ENCODE assay signal across 8 cellular contexts in the genomic region with DNA sequence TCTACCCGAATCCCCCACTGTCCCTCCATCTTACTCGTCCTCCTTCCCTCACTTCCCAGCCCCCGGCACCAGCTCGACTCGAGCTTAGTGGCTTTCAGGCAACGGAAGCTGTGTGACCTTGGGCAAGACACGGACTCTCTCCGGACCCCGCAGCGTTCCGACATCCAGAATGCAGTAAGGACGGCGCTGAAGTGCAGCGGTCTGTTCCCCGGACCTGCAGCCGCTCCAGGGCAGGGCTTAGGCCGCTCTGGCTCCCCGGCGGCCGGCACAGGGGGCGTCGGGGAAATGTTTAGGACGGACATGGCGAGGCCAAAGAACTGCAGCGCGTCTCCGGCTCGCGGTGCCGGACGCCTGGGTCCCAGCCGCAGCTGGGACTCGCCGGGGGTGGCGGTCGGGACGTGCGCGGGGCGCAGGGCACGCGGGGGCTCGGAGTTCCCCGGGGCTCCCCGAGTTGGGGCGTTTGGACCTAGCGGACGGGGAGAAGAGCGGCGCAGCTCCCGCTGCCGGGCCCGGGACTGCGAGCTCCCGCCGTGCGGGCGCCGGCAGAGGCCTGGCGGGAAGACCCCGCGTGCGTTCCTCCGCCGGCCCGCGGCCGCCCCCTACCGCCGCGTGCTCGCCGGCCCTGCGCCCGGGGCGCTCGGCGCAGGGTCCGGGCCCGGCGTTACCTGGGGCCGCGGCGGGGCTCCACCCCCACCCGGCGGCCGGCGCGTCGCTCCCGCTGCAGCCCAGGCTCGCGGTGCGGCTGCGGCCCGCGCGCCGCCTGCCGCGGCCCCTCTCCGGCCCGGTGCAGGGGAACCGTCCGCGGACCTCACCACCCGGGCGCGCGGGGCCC. TPM values are rescaled to one million over a fixed set of nuclear protein-coding genes. Genes with fewer than 3 reads are reported as not detected.
DNase-seq lines count a peak whose midpoint lies in the region; ATAC-seq and TF ChIP-seq lines count a peak whose summit lies in the region.

No MANE protein-coding gene starts in this region.

- no peaks in the 10 kb centered on the region for H3K36me3 Mint-ChIP-seq in activated CD8-positive, alpha-beta memory T cell treated with anti-CD3 and anti-CD28 coated beads, Interleukin-2, amount 10 ng/mL, durations not matched to agents 7 days and 5 days
- H3K36me3 Mint-ChIP-seq in H9 (ENCODE audit: insufficient read depth in 1 of 3, low read depth in 3 of 3): peaks cover 0 to 2% (median 2%) of the 10 kb centered on the region in 3 experiments; a peak in 3 of 7 replicates

- H3T11ph ChIP-seq in H9 (ENCODE audit: low read length): no peak overlapping the region

- peak overlapping the region; percentile 37 for H3K14ac ChIP-seq in H9 (ENCODE audit: insufficient read depth, low read length)

- peaks cover 2% of the 10 kb centered on the region for H4K20me1 ChIP-seq in H9 (ENCODE audit: control insufficient read depth, insufficient read depth, insufficient read length)
- no peaks in the 10 kb centered on the region for H4K20me1 ChIP-seq in smooth muscle cell (ENCODE audit: low read depth)

- no peak overlapping the region for H2AK5ac ChIP-seq in H9 (ENCODE audit: insufficient read length, low read length)

- DNase-seq in activated CD8-positive, alpha-beta memory T cell treated with anti-CD3 and anti-CD28 coated beads, Interleukin-2, amount 10 ng/mL, durations not matched to agents 7 days and 5 days: no peak
- DNase-seq in activated CD8-positive, alpha-beta memory T cell treated with anti-CD3 and anti-CD28 coated beads for 24 hours: no peak
- DNase-seq in H9 (no peak), MG63 (peak; percentile 44), adrenal gland (peak in 4 of 7 donors; percentile 24 to 63 (median 38)), smooth muscle cell (lab: John Stamatoyannopoulos, UW; ENCODE audit: unreplicated experiment) (no peak), NCI-H1436 (lab: John Stamatoyannopoulos, UW) (no peak)

- H3K23ac ChIP-seq in H9 (ENCODE audit: insufficient read length, low read depth, low read length): no peak overlapping the region

- no peak for TF ChIP-seq POLR2A in adrenal gland (IDR thresholded peaks at IDR 0.05)

- H2AFZ ChIP-seq in H9 (ENCODE audit: low read length) (no peak overlapping the region), smooth muscle cell (ENCODE audit: low read depth) (peak overlapping the region; percentile 97)

- peaks cover 15% of the 10 kb centered on the region for H3K23me2 ChIP-seq in H9 (ENCODE audit: insufficient read length, low read depth, low read length, poor library complexity, severe bottlenecking)

- H3F3A ChIP-seq in smooth muscle cell (ENCODE audit: low read depth): peaks cover 4% of the 10 kb centered on the region

- H3K4me1 ChIP-seq in H9 (ENCODE audit: insufficient read depth, low read length) (peaks cover 13% of the 10 kb centered on the region; the same call in 1 of the 2 replicates), adrenal gland (replicated peaks in 1 of 2) (peaks cover 4 to 21% of the 10 kb centered on the region in 2 donors), iPS-18a (ENCODE audit: control insufficient read depth, low read depth, low read length) (peaks cover 15% of the 10 kb centered on the region), smooth muscle cell (ENCODE audit: low read depth) (peaks cover 18% of the 10 kb centered on the region)

- H3K4ac ChIP-seq in H9 (ENCODE audit: low read depth, low read length): no peak overlapping the region

- no peak overlapping the region for H2BK5ac ChIP-seq in H9 (ENCODE audit: insufficient read length, low read length)

- H2BK12ac ChIP-seq in H9 (ENCODE audit: insufficient read length, low read depth, low read length): no peak overlapping the region

- H3K27me3 ChIP-seq in H9 (ENCODE audit: insufficient read depth, low read length) (no peaks in the 10 kb centered on the region), MG63 (no peaks in the 10 kb centered on the region), adrenal gland (no peaks in the 10 kb centered on the region), iPS-18a (ENCODE audit: control insufficient read depth, insufficient read depth, low read length) (peaks cover 13% of the 10 kb centered on the region), smooth muscle cell (ENCODE audit: low read depth) (no peaks in the 10 kb centered on the region)

- H3K18ac ChIP-seq in H9 (ENCODE audit: insufficient read length, low read depth, low read length): no peak overlapping the region

- peak; percentile 36; the same call in 1 of the 3 replicates for TF ChIP-seq CTCF in H9 (conservative IDR thresholded peaks at IDR 0.05)
- peak in 2 of 6 experiments; percentile 6 to 36 for TF ChIP-seq CTCF in adrenal gland (IDR thresholded peaks at IDR 0.05)
- TF ChIP-seq CTCF in smooth muscle cell (IDR thresholded peaks at IDR 0.05; ENCODE audit: borderline replicate concordance, insufficient read depth, poor library complexity, severe bottlenecking): peak; percentile 19

- H3K9me3 ChIP-seq in H9 (ENCODE audit: control insufficient read depth, low read depth, low read length) (no peaks in the 10 kb centered on the region), MG63 (no peaks in the 10 kb centered on the region), adrenal gland (replicated peaks in 1 of 3) (no peaks in the 10 kb centered on the region), iPS-18a (ENCODE audit: control insufficient read depth, low read depth, low read length) (no peaks in the 10 kb centered on the region), smooth muscle cell (replicated peaks; ENCODE audit: low read depth) (no peaks in the 10 kb centered on the region)

- peak overlapping the region; percentile 95 for H3K27ac Mint-ChIP-seq in activated CD8-positive, alpha-beta memory T cell treated with anti-CD3 and anti-CD28 coated beads, Interleukin-2, amount 10 ng/mL, durations not matched to agents 7 days and 5 days
- peak overlapping the region; percentile 77 to 90 (median 89); a peak in 5 of 7 replicates for H3K27ac Mint-ChIP-seq in H9

- peak overlapping the region; percentile 92 for H3K4me3 Mint-ChIP-seq in activated CD8-positive, alpha-beta memory T cell treated with anti-CD3 and anti-CD28 coated beads, Interleukin-2, amount 10 ng/mL, durations not matched to agents 7 days and 5 days
- peak overlapping the region; percentile 82 to 87 for H3K4me3 Mint-ChIP-seq in H9

- H3K9me3 Mint-ChIP-seq in activated CD8-positive, alpha-beta memory T cell treated with anti-CD3 and anti-CD28 coated beads, Interleukin-2, amount 10 ng/mL, durations not matched to agents 7 days and 5 days (ENCODE audit: low read depth): no peaks in the 10 kb centered on the region
- H3K9me3 Mint-ChIP-seq in H9: no peaks in the 10 kb centered on the region

- H3K79me2 ChIP-seq in H9 (ENCODE audit: insufficient read depth, low read length) (no peaks in the 10 kb centered on the region), smooth muscle cell (ENCODE audit: low read depth) (no peaks in the 10 kb centered on the region)

- no CpG with 5 or more reads among the region's 110 CpGs for WGBS in H9 (ENCODE audit: extremely low coverage, insufficient read length, low lambda C conversion rate)
- WGBS in adrenal gland, 4 donors: 1 to 7% (median 3%) methylated on average over 6 to 110 of the region's 110 CpGs
- 2% methylated on average over 101 of the region's 110 CpGs for WGBS in smooth muscle cell (ENCODE audit: low lambda C conversion rate)

- H3K56ac ChIP-seq in H9 (ENCODE audit: insufficient read length, low read depth, low read length): no peak overlapping the region

- no peaks in the 10 kb centered on the region for H3K79me1 ChIP-seq in H9 (ENCODE audit: insufficient read depth, low read depth, low read length, poor library complexity, severe bottlenecking)

- H2BK20ac ChIP-seq in H9 (ENCODE audit: low read depth, low read length, poor library complexity, severe bottlenecking): no peak overlapping the region

- peak; percentile 49 for ATAC-seq in activated CD8-positive, alpha-beta memory T cell treated with anti-CD3 and anti-CD28 coated beads, Interleukin-2, amount 10 ng/mL, durations not matched to agents 7 days and 5 days

- H3K9ac ChIP-seq in H9 (ENCODE audit: extremely low read depth, insufficient read length, low read length) (no peak overlapping the region), iPS-18a (ENCODE audit: low read length) (peak overlapping the region; percentile 70), smooth muscle cell (ENCODE audit: low read depth) (peak overlapping the region; percentile 57)

- no peak overlapping the region for H4K91ac ChIP-seq in H9 (ENCODE audit: insufficient read length, low read depth, low read length)

- H3K27me3 Mint-ChIP-seq in activated CD8-positive, alpha-beta memory T cell treated with anti-CD3 and anti-CD28 coated beads, Interleukin-2, amount 10 ng/mL, durations not matched to agents 7 days and 5 days: no peaks in the 10 kb centered on the region
- H3K27me3 Mint-ChIP-seq in H9 (ENCODE audit: low read depth): peaks cover 3% of the 10 kb centered on the region; the same call in 1 of the 2 replicates

- intact Hi-C loops in adrenal gland (cut with DNase I): no loop called here

- CTCF ChIA-PET in activated CD8-positive, alpha-beta memory T cell treated with anti-CD3 and anti-CD28 coated beads, Interleukin-2, amount 10 ng/mL, durations not matched to agents 7 days and 5 days (lab: Charles Lee): interaction anchor here (0.6 to 6.2 kb wide), 13 partner anchors 11 to 154 kb away, joined by 3 to 83 read pairs (median 5); a partner anchor contains a TSS

- no peak overlapping the region for H2BK15ac ChIP-seq in H9 (ENCODE audit: low read depth, low read length)

- H2BK120ac ChIP-seq in H9 (ENCODE audit: low read depth, low read length, poor library complexity, severe bottlenecking): no peak overlapping the region

- H3K27ac ChIP-seq in H9 (ENCODE audit: insufficient read length, low read depth, low read length) (no peak overlapping the region), adrenal gland (peak overlapping the region in 4 of 5 donors; percentile 19 to 77 (median 61)), iPS-18a (ENCODE audit: low read length) (no peak overlapping the region), smooth muscle cell (ENCODE audit: low read depth) (no peak overlapping the region)

- peak overlapping the region; percentile 58 for H3K4me3 ChIP-seq in MG63
- H3K4me3 ChIP-seq in adrenal gland: peak overlapping the region in 2 of 4 donors; percentile 37 to 81
- H3K4me3 ChIP-seq in iPS-18a (ENCODE audit: low read length): peak overlapping the region; percentile 78
- peak overlapping the region; percentile 78 for H3K4me3 ChIP-seq in smooth muscle cell

- peak overlapping the region; percentile 55 for H3K4me2 ChIP-seq in H9 (ENCODE audit: insufficient read depth, insufficient read length, low read length)
- H3K4me2 ChIP-seq in smooth muscle cell: peak overlapping the region; percentile 98

- H3K4me1 Mint-ChIP-seq in activated CD8-positive, alpha-beta memory T cell treated with anti-CD3 and anti-CD28 coated beads, Interleukin-2, amount 10 ng/mL, durations not matched to agents 7 days and 5 days: peaks cover 61% of the 10 kb centered on the region
- H3K4me1 Mint-ChIP-seq in H9: peaks cover 47 to 50% of the 10 kb centered on the region in 2 experiments

- H4K8ac ChIP-seq in H9 (replicated peaks; ENCODE audit: insufficient read length, low read depth, low read length): no peak overlapping the region

- no peaks in the 10 kb centered on the region for H3K36me3 ChIP-seq in MG63
- no peaks in the 10 kb centered on the region for H3K36me3 ChIP-seq in adrenal gland (replicated peaks in 1 of 2)
- H3K36me3 ChIP-seq in iPS-18a (ENCODE audit: control insufficient read depth, low read depth, low read length): no peaks in the 10 kb centered on the region
- H3K36me3 ChIP-seq in smooth muscle cell (ENCODE audit: low read depth): no peaks in the 10 kb centered on the region

- H4K5ac ChIP-seq in H9 (ENCODE audit: insufficient read length, low read depth, low read length): no peak overlapping the region

RNA-seq across cellular contexts. Expression of a gene that starts 5.6 kb away (rescaled TPM):
- 100 to 1,000 TPM in 1 of 2 experiments, 10 to 100 TPM in 1; 96.5 to 111 TPM for total RNA-seq in activated CD8-positive, alpha-beta memory T cell treated with anti-CD3 and anti-CD28 coated beads, Interleukin-2, amount 10 ng/mL, durations not matched to agents 7 days and 5 days
- total RNA-seq in H9 (2021) (172 and 175 TPM in 2 replicates), adrenal gland (10 to 100 TPM; 13.5 to 65.7 (median 25.8) TPM), smooth muscle cell (5.7 and 9.0 TPM in 2 replicates)
- total RNA-seq in MG63 (2014; rRNA removed; shearing (Covaris generic); ENCODE audit: low replicate concordance): 0.17 and 4.4 TPM in 2 replicates
- polyA plus RNA-seq in adrenal gland (10 to 100 TPM in 2 of 3 donors, 1 to 10 TPM in 1; 5.3 to 43.1 (median 16.4) TPM), smooth muscle cell (6.8 and 8.9 TPM in 2 replicates)

RNA-seq across cellular contexts. Expression of a gene that starts 6.3 kb away (rescaled TPM):
- 1 to 10 TPM in 1 of 2 experiments, under 1 TPM in 1; 0.56 to 1.6 TPM for total RNA-seq in activated CD8-positive, alpha-beta memory T cell treated with anti-CD3 and anti-CD28 coated beads, Interleukin-2, amount 10 ng/mL, durations not matched to agents 7 days and 5 days
- total RNA-seq in H9 (2021) (0.90 TPM in 2 replicates), adrenal gland (under 1 TPM in 6 of 8 donors, not detected in 2; under 0.01 to 0.39 (median 0.26) TPM), smooth muscle cell (0.09 and 0.13 TPM in 2 replicates)
- not detected in 2 replicates for total RNA-seq in MG63 (2014; rRNA removed; shearing (Covaris generic); ENCODE audit: low replicate concordance)
- polyA plus RNA-seq in adrenal gland (under 1 TPM; 0.08 to 0.13 (median 0.10) TPM), smooth muscle cell (0.08 TPM in 1 of 2 replicates, not detected in the other)

Comparison
In these comparisons a context has a peak if more than half of its experiments do, and no peak if none do; other contexts are left out.
1. DNase-seq: peak in MG63 (single experiment) and adrenal gland (4 of 7); none in activated CD8-positive, alpha-beta memory T cell treated with anti-CD3 and anti-CD28 coated beads, Interleukin-2, amount 10 ng/mL, durations not matched to agents 7 days and 5 days (single experiment), activated CD8-positive, alpha-beta memory T cell treated with anti-CD3 and anti-CD28 coated beads for 24 hours (single experiment), H9 (single experiment), smooth muscle cell (single experiment) and NCI-H1436 (single experiment).
2. H3K27ac ChIP-seq: peak in adrenal gland (4 of 5); none in H9 (single experiment), iPS-18a (single experiment) and smooth muscle cell (single experiment).